Comparison of ENCODE assay signal across 8 cellular contexts in the genomic region with DNA sequence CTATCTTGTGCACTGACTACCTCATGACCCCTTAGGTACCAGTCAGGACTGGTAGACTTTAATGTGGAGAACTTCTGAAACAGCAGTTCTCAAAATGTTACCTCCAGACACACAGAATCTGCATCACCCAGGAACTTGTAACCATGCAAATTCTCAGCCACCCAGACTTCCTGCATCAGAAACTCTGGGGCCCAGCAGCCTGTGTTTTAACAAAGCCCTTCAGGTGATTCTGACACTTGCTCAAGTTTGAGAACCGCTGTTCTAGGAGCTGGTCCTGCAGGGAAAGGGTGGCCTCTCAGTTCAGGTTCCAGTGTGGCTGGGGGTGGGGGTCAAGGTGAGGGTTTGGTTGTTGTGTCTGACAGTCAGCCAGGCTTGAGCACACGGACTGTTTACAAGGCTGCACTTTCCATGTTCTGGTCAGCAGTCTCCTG. TPM values are rescaled to one million over a fixed set of nuclear protein-coding genes. Genes with fewer than 3 reads are reported as not detected.
DNase-seq lines count a peak whose midpoint lies in the region; ATAC-seq and TF ChIP-seq lines count a peak whose summit lies in the region.

No MANE protein-coding gene starts in this region.

- no peaks in the 10 kb centered on the region for H3K27me3 ChIP-seq in liver (ENCODE audit: control insufficient read depth in 4 of 4, insufficient read depth in 4 of 4, low read length in 3 of 4)
- peaks cover 9% of the 10 kb centered on the region for H3K27me3 ChIP-seq in H9 (ENCODE audit: insufficient read depth, low read length)

- H3K9me3 ChIP-seq in liver (ENCODE audit: control insufficient read depth in 4 of 4, low read length in 3 of 4): peaks cover 0 to 3% (median 0%) of the 10 kb centered on the region in 4 donors
- H3K9me3 ChIP-seq in H9 (ENCODE audit: control insufficient read depth, low read depth, low read length): peaks cover 9% of the 10 kb centered on the region

- peaks cover 32 to 36% of the 10 kb centered on the region in 2 experiments for H3K9me3 Mint-ChIP-seq in H9

- H4K91ac ChIP-seq in H9 (ENCODE audit: insufficient read length, low read depth, low read length): no peak overlapping the region

- H2BK5ac ChIP-seq in H9 (ENCODE audit: insufficient read length, low read length): no peak overlapping the region

- H3K23ac ChIP-seq in H9 (ENCODE audit: insufficient read length, low read depth, low read length): no peak overlapping the region

- no peak overlapping the region for H3K18ac ChIP-seq in H9 (ENCODE audit: insufficient read length, low read depth, low read length)

- H4K20me1 ChIP-seq in H9 (ENCODE audit: control insufficient read depth, insufficient read depth, insufficient read length): no peaks in the 10 kb centered on the region

- no peak overlapping the region for H3K56ac ChIP-seq in H9 (ENCODE audit: insufficient read length, low read depth, low read length)

- H3K4me1 Mint-ChIP-seq in H9: peaks cover 20 to 26% of the 10 kb centered on the region in 2 experiments

- H3K27ac Mint-ChIP-seq in H9: no peak overlapping the region

- peaks cover 2 to 24% (median 19%) of the 10 kb centered on the region in 4 donors for H3K4me1 ChIP-seq in liver (ENCODE audit: control insufficient read depth in 4 of 4, insufficient read depth in 4 of 4, low read length in 3 of 4)
- no peaks in the 10 kb centered on the region for H3K4me1 ChIP-seq in H9 (ENCODE audit: insufficient read depth, low read length)

- peaks cover 65% of the 10 kb centered on the region for H3K27me3 Mint-ChIP-seq in H9 (ENCODE audit: low read depth)

- no peak overlapping the region for H3K4me2 ChIP-seq in H9 (ENCODE audit: insufficient read depth, insufficient read length, low read length)

- H3K4ac ChIP-seq in H9 (ENCODE audit: low read depth, low read length): no peak overlapping the region

- peak overlapping the region in 2 of 3 donors; percentile 73 to 88 for H3K4me3 ChIP-seq in liver (ENCODE audit: low read depth in 1 of 3, low read length in 3 of 3)

- H2AK5ac ChIP-seq in H9 (ENCODE audit: insufficient read length, low read length): no peak overlapping the region

- H3T11ph ChIP-seq in H9 (ENCODE audit: low read length): no peak overlapping the region

- H3K23me2 ChIP-seq in H9 (ENCODE audit: insufficient read length, low read depth, low read length, poor library complexity, severe bottlenecking): peaks cover 13% of the 10 kb centered on the region

- intact Hi-C loops in posterior vena cava (cut with DNase I): loop anchor here in 1 of 2 donors (10.0 kb wide), 1 partner anchor 48 kb away; no protein-coding TSS in a partner anchor

- peak overlapping the region in 1 of 2 experiments; percentile 54; a peak in 2 of 5 replicates for H3K4me3 Mint-ChIP-seq in H9

- H2BK20ac ChIP-seq in H9 (ENCODE audit: low read depth, low read length, poor library complexity, severe bottlenecking): no peak overlapping the region

- ATAC-seq in GM19023 (IDR thresholded peaks at IDR 0.05; ENCODE audit: unreplicated experiment): peak; percentile 37
- peak; percentile 46 for ATAC-seq in HG02884 (IDR thresholded peaks at IDR 0.05; ENCODE audit: unreplicated experiment)

- H2AFZ ChIP-seq in H9 (ENCODE audit: low read length): no peak overlapping the region

- H3K14ac ChIP-seq in H9 (ENCODE audit: insufficient read depth, low read length): no peak overlapping the region

- no peak overlapping the region for H4K5ac ChIP-seq in H9 (ENCODE audit: insufficient read length, low read depth, low read length)

- H2BK15ac ChIP-seq in H9 (ENCODE audit: low read depth, low read length): no peak overlapping the region

- H3K79me2 ChIP-seq in H9 (ENCODE audit: insufficient read depth, low read length): no peaks in the 10 kb centered on the region

- WGBS in liver: 47% methylated on average over 2 of the region's 2 CpGs
- WGBS in H9 (ENCODE audit: extremely low coverage, insufficient read length, low lambda C conversion rate): no CpG with 5 or more reads among the region's 2 CpGs

- H2BK120ac ChIP-seq in H9 (ENCODE audit: low read depth, low read length, poor library complexity, severe bottlenecking): no peak overlapping the region

- H3K27ac ChIP-seq in liver (ENCODE audit: low read depth in 1 of 2, low read length in 2 of 2): no peak overlapping the region
- H3K27ac ChIP-seq in H9 (ENCODE audit: insufficient read length, low read depth, low read length): no peak overlapping the region

- H3K9ac ChIP-seq in liver (ENCODE audit: low read depth in 1 of 2, low read length in 2 of 2) (no peak overlapping the region), H9 (ENCODE audit: extremely low read depth, insufficient read length, low read length) (no peak overlapping the region)

- H3K79me1 ChIP-seq in H9 (ENCODE audit: insufficient read depth, low read depth, low read length, poor library complexity, severe bottlenecking): no peaks in the 10 kb centered on the region

- peaks cover 0 to 22% (median 17%) of the 10 kb centered on the region in 4 donors for H3K36me3 ChIP-seq in liver (ENCODE audit: control insufficient read depth in 4 of 4, insufficient read depth in 3 of 4, low read depth in 1 of 4, low read length in 3 of 4)

- peaks cover 22 to 24% (median 22%) of the 10 kb centered on the region in 3 experiments for H3K36me3 Mint-ChIP-seq in H9 (ENCODE audit: insufficient read depth in 1 of 3, low read depth in 3 of 3)

- TF ChIP-seq RAD21 in liver (IDR thresholded peaks at IDR 0.05): no peak

- TF ChIP-seq CTCF in liver (IDR thresholded peaks at IDR 0.05; ENCODE audit: low read depth, low read length, missing input control) (no peak), H9 (conservative IDR thresholded peaks at IDR 0.05) (no peak)

- H2BK12ac ChIP-seq in H9 (ENCODE audit: insufficient read length, low read depth, low read length): no peak overlapping the region

- H4K8ac ChIP-seq in H9 (replicated peaks; ENCODE audit: insufficient read length, low read depth, low read length): no peak overlapping the region

- peak; percentile 56 for DNase-seq in activated CD4-positive, alpha-beta T cell treated with anti-CD3 and anti-CD28 coated beads for 48 hours
- DNase-seq in NCI-H128 (lab: John Stamatoyannopoulos, UW; ENCODE audit: unreplicated experiment): no peak
- no peak for DNase-seq in H9
- DNase-seq in effector CD8-positive, alpha-beta T cell (lab: John Stamatoyannopoulos, UW): no peak
- no peak for DNase-seq in posterior vena cava (ENCODE audit: low spot score)

TF ChIP-seq in liver, 16 proteins besides CTCF, POLR2A, EP300 and RAD21 (continues in another document):
- TF ChIP-seq, protein P1, sequence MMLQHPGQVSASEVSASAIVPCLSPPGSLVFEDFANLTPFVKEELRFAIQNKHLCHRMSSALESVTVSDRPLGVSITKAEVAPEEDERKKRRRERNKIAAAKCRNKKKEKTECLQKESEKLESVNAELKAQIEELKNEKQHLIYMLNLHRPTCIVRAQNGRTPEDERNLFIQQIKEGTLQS (IDR thresholded peaks at IDR 0.05): no peak
- TF ChIP-seq FOXA2 (IDR thresholded peaks at IDR 0.05) (no peak), JUND (IDR thresholded peaks at IDR 0.05) (no peak), TAF1 (conservative IDR thresholded peaks at IDR 0.05) (no peak), RXRA (IDR thresholded peaks at IDR 0.05) (no peak), HNF4G (IDR thresholded peaks at IDR 0.05) (no peak), FOXA1 (IDR thresholded peaks at IDR 0.05) (no peak), HNF4A (conservative IDR thresholded peaks at IDR 0.05) (no peak), NR2F2 (IDR thresholded peaks at IDR 0.05) (no peak), SP1 (IDR thresholded peaks at IDR 0.05) (no peak), GABPA (IDR thresholded peaks at IDR 0.05 in 1 of 2, conservative IDR thresholded peaks at IDR 0.05 in 1 of 2) (no peak), EGR1 (IDR thresholded peaks at IDR 0.05; ENCODE audit: low read depth in 2 of 2) (no peak)
- TF ChIP-seq, protein P2, sequence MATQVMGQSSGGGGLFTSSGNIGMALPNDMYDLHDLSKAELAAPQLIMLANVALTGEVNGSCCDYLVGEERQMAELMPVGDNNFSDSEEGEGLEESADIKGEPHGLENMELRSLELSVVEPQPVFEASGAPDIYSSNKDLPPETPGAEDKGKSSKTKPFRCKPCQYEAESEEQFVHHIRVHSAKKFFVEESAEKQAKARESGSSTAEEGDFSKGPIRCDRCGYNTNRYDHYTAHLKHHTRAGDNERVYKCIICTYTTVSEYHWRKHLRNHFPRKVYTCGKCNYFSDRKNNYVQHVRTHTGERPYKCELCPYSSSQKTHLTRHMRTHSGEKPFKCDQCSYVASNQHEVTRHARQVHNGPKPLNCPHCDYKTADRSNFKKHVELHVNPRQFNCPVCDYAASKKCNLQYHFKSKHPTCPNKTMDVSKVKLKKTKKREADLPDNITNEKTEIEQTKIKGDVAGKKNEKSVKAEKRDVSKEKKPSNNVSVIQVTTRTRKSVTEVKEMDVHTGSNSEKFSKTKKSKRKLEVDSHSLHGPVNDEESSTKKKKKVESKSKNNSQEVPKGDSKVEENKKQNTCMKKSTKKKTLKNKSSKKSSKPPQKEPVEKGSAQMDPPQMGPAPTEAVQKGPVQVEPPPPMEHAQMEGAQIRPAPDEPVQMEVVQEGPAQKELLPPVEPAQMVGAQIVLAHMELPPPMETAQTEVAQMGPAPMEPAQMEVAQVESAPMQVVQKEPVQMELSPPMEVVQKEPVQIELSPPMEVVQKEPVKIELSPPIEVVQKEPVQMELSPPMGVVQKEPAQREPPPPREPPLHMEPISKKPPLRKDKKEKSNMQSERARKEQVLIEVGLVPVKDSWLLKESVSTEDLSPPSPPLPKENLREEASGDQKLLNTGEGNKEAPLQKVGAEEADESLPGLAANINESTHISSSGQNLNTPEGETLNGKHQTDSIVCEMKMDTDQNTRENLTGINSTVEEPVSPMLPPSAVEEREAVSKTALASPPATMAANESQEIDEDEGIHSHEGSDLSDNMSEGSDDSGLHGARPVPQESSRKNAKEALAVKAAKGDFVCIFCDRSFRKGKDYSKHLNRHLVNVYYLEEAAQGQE (IDR thresholded peaks at IDR 0.05): no peak

RNA-seq across cellular contexts. Expression of a gene that starts 28.4 kb away (rescaled TPM):
- total RNA-seq in liver (1 to 10 TPM; 7.9 to 8.8 TPM), H9 (2021) (16.2 and 19.6 TPM in 2 replicates), posterior vena cava (10 to 100 TPM; 21.2 to 22.2 TPM)
- 1 to 10 TPM; 3.4 to 3.5 TPM for polyA plus RNA-seq in liver

RNA-seq across cellular contexts. Expression of a gene that starts 30.0 kb away (rescaled TPM):
- total RNA-seq in liver (100 to 1,000 TPM in 1 of 2 donors, 10 to 100 TPM in 1; 73.6 to 122 TPM), H9 (2021) (72.2 and 72.7 TPM in 2 replicates), posterior vena cava (100 to 1,000 TPM; 150 to 160 TPM)
- polyA plus RNA-seq in liver: 100 to 1,000 TPM in 1 of 2 donors, 10 to 100 TPM in 1; 73.0 to 125 TPM
